ENCODE assay signal across 9 cellular contexts in genomic region chr15:30649952-30650929, GRCh38. TPM values are rescaled to one million over a fixed set of nuclear protein-coding genes. Genes with fewer than 3 reads are reported as not detected.
DNase-seq lines count a peak whose midpoint lies in the region; ATAC-seq and TF ChIP-seq lines count a peak whose summit lies in the region.
"Had no signal": no experiment of that assay in that cellular context is flagged by ENCODE, and none has a peak within 500 bp of the region (broad histone marks: within the 10 kb centered on the region; RNA-seq: fewer than 3 reads in every experiment).

No MANE protein-coding gene starts in this region.

- ATAC-seq in GM18502 (IDR thresholded peaks at IDR 0.05; ENCODE audit: poor library complexity, unreplicated experiment), result peak; percentile 97
- peak; percentile 89 for ATAC-seq in GM21619 (IDR thresholded peaks at IDR 0.05; ENCODE audit: unreplicated experiment)
- ATAC-seq in HG03575 (IDR thresholded peaks at IDR 0.05; ENCODE audit: extremely low read depth, insufficient number of reproducible peaks, low FRiP score, unreplicated experiment), result peak; percentile 74

- H3K9me3 ChIP-seq in fibroblast of lung (ENCODE audit: control insufficient read depth, insufficient read depth, low read depth, low read length), result no peaks in the 10 kb centered on the region

- H3K79me2 ChIP-seq in fibroblast of lung (ENCODE audit: control insufficient read depth, insufficient read depth, low read length), result peaks cover 6% of the 10 kb centered on the region

- no peak overlapping the region for H3K4me3 ChIP-seq in fibroblast of lung (replicated peaks in 1 of 4; ENCODE audit: control extremely low read depth in 1 of 4, insufficient read depth in 1 of 4, low read depth in 3 of 4, low read length in 4 of 4)

- no peaks in the 10 kb centered on the region for H3K27me3 ChIP-seq in fibroblast of lung (ENCODE audit: control insufficient read depth, insufficient read depth, low read length)

- H3K4me2 ChIP-seq in fibroblast of lung (ENCODE audit: extremely low read depth, insufficient read depth, low read length), result no peak overlapping the region

- no peaks in the 10 kb centered on the region for H4K20me1 ChIP-seq in fibroblast of lung (ENCODE audit: control insufficient read depth, extremely low read depth, insufficient read depth, low read length)

- peak overlapping the region; percentile 73 for H3K27ac ChIP-seq in fibroblast of lung (ENCODE audit: insufficient read depth, low read length)

- peak overlapping the region; percentile 57 for H2AFZ ChIP-seq in fibroblast of lung (ENCODE audit: low read length)

- no peak for TF ChIP-seq CTCF in fibroblast of lung (conservative IDR thresholded peaks at IDR 0.05 in 1 of 2, IDR thresholded peaks at IDR 0.05 in 1 of 2; ENCODE audit: low read depth in 1 of 2, low read length in 2 of 2)

- no peaks in the 10 kb centered on the region for H3K36me3 ChIP-seq in fibroblast of lung (ENCODE audit: control insufficient read depth, insufficient read depth, low read length)

- DNase-seq in fibroblast of lung (ENCODE audit: low read depth in 2 of 2) (peak in 1 of 2 donors; percentile 66), NCI-H2196 (lab: John Stamatoyannopoulos, UW; ENCODE audit: unreplicated experiment) (no peak), NCI-H187 treated with DMSO at 0.1 percent for 48 hours (lab: John Stamatoyannopoulos, UW) (no peak), Ammon's horn (ENCODE audit: low spot score) (no peak), iPS-NIHi7 (ENCODE audit: extremely low spot score) (no peak)
- DNase-seq: activated CD4-positive, CD25-positive, alpha-beta regulatory T cell had no signal

- H3K4me1 ChIP-seq in fibroblast of lung (ENCODE audit: control insufficient read depth, extremely low read depth, insufficient read depth, low read length), result peaks cover 4% of the 10 kb centered on the region

- H3K9ac ChIP-seq in fibroblast of lung (ENCODE audit: insufficient read depth, low read length), result no peak overlapping the region

RNA-seq across cellular contexts. Expression of gene GOLGA8H, which starts 46.4 kb away (rescaled TPM):
- under 0.01 and 0.50 TPM in 2 replicates for total RNA-seq in fibroblast of lung
- polyA plus RNA-seq in fibroblast of lung, result 0.05 and 0.18 TPM in 2 replicates
- polyA plus RNA-seq in fibroblast of lung (2012), result not detected in 2 replicates
- not detected in 2 replicates for polyA minus RNA-seq in fibroblast of lung (ENCODE audit: low replicate concordance)
